Comparison of ENCODE assay signal across 26 cellular contexts in the genomic region with DNA sequence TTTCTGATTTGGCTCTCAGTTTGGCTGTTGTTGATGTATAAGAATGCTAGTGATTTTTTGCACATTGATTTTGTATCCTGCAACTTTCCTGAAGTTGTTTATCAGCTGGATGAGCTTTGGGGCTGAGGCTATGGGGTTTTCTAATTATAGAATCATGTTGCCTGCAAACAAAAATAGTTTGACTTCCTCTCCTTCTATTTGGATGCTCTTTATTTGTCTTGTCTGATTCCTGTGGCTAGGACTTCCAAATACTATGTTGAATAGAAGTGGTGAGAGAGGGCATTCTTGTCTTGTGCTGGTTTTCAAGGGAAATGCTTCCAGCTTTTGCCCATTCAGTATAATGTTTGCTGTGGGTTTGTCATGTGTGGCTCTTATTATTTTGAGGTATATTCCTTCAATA.
"Had no signal": no experiment of that assay in that cellular context is flagged by ENCODE, and none has a peak within 500 bp of the region (broad histone marks: within the 10 kb centered on the region; RNA-seq: fewer than 3 reads in every experiment).

No MANE protein-coding gene starts in this region.

- H3K27me3 ChIP-seq: neutrophil, pancreas, right lobe of liver, sigmoid colon, stomach, suprapubic skin, testis, tibial artery, transverse colon, upper lobe of right lung, uterus had no signal

- H3K36me3 ChIP-seq: neutrophil, pancreas, right lobe of liver, sigmoid colon, stomach, suprapubic skin, tibial artery, transverse colon, upper lobe of right lung, uterus had no signal

- ATAC-seq: naive thymus-derived CD8-positive, alpha-beta T cell; natural killer cell treated with Interleukin-12 subunit alpha and Interleukin-12 subunit beta and Interleukin-15 and Interleukin-18, amount 100 ng/mL, for 72 hours; pancreas; psoas muscle; right cardiac atrium; right lobe of liver; stimulated activated effector memory CD8-positive, alpha-beta T cell treated with anti-CD3 and anti-CD28 coated beads, Interleukin-12 subunit alpha, Interleukin-12 subunit beta, amount 100 ng/mL, for 72 hours; stimulated activated naive B cell treated with anti-CD40 and anti-IgM and Interleukin-4, amounts not matched to agents 10 μg/mL and 1 μg/mL and 100 μg/mL, for 72 hours; upper lobe of right lung had no signal

- H3K9me3 ChIP-seq: neutrophil, pancreas, psoas muscle, right lobe of liver, sigmoid colon, suprapubic skin, testis, tibial artery, transverse colon, upper lobe of right lung, uterus had no signal

- H3K27ac ChIP-seq: neutrophil, pancreas, psoas muscle, right lobe of liver, sigmoid colon, skin epidermis, stomach, suprapubic skin, testis, tibial artery, transverse colon, upper lobe of right lung, uterus had no signal

- H3K4me1 ChIP-seq: pancreas, psoas muscle, right lobe of liver, sigmoid colon, stomach, suprapubic skin, testis, tibial artery, transverse colon, upper lobe of right lung, uterus had no signal

- H3K4me3 ChIP-seq: pancreas, psoas muscle, right lobe of liver, sigmoid colon, skin epidermis, stomach, suprapubic skin, testis, tibial artery, transverse colon, upper lobe of right lung, uterus had no signal

- DNase-seq: naive B cell; naive thymus-derived CD8-positive, alpha-beta T cell; nephron progenitor cell; nucleus accumbens; pancreas; psoas muscle; right cardiac atrium; right lobe of liver; sigmoid colon; stimulated activated CD4-positive, alpha-beta T cell treated with anti-CD3 and anti-CD28 coated beads, Interleukin-15, amount 100 ng/mL, for 24 hours; stimulated activated CD4-positive, alpha-beta T cell treated with anti-CD3 and anti-CD28 coated beads, Interleukin-2, amount 100 ng/mL, for 24 hours; stimulated activated CD4-positive, alpha-beta T cell treated with anti-CD3 and anti-CD28 coated beads, Interleukin-2, amount 100 ng/mL, for 48 hours; stimulated activated CD4-positive, alpha-beta T cell treated with anti-CD3 and anti-CD28 coated beads, Interleukin-4, amount 100 ng/mL, for 24 hours; stimulated activated naive B cell treated with anti-CD40 and anti-IgM and Interleukin-4, amounts not matched to agents 10 μg/mL and 1 μg/mL and 100 μg/mL, for 72 hours; stimulated activated naive CD4-positive, alpha-beta T cell treated with Interleukin-2 at 50 U/mL for 16 hours; stomach; testis; tibial artery; transverse colon; upper lobe of right lung; uterus had no signal
